2 cellular contexts compared by ENCODE assay signal in the genomic region with DNA sequence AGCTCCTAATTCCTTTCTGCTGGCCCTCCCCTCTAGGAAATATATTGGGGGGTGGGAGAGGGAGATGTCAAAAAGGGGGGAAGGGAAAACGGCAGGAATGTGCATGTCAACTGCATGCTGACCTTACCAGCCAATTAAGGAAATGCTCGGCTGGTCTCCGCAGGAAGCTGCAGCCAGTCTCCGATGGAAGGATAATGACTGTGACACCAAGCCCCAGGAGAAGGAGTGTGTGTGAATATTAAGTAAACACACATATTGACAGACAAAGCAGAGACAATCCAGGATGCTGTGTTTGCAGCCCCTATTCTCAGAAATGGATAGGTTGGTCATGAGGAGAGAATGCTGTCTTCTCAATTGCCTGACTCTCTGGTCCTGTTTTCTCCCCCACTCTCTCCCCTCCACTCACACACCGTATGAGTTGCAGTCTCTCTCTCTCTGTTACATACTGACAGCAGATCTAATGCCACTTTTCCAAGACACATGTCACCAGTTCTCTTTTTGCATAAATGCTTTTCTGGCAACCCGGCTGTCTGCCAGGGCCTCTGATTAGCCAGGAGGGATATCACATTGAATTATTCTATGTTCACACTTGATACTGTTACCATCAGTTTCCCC.
TF ChIP-seq lines count a peak whose summit lies in the region.

No MANE protein-coding gene starts in this region.

TF ChIP-seq in liver, 16 proteins besides CTCF, POLR2A, EP300 and RAD21:
- TF ChIP-seq TAF1 (conservative IDR thresholded peaks at IDR 0.05) (no peak), NR2F2 (IDR thresholded peaks at IDR 0.05) (peak; percentile 22)

TF ChIP-seq in HepG2, 621 proteins besides CTCF, POLR2A, EP300 and RAD21:
- no peak for TF ChIP-seq ATAD3A (CRISPR knock-in tag; IDR thresholded peaks at IDR 0.05)
- TF ChIP-seq PRPF4 (IDR thresholded peaks at IDR 0.05; ENCODE audit: low read depth, low read length, poor library complexity, severe bottlenecking), result no peak
- TF ChIP-seq ADNP (CRISPR knock-in tag; IDR thresholded peaks at IDR 0.05), result no peak
- TF ChIP-seq RFX3 (CRISPR knock-in tag; IDR thresholded peaks at IDR 0.05), result no peak
- TF ChIP-seq ASH2L (IDR thresholded peaks at IDR 0.05; ENCODE audit: insufficient read length, low read depth, low read length), result no peak
- no peak for TF ChIP-seq PAX8 (CRISPR knock-in tag; IDR thresholded peaks at IDR 0.05; ENCODE audit: borderline replicate concordance)
- TF ChIP-seq SKI (IDR thresholded peaks at IDR 0.05; ENCODE audit: partially characterized antibody), result no peak
- TF ChIP-seq ZMYM4 (CRISPR knock-in tag; IDR thresholded peaks at IDR 0.05), result no peak
- TF ChIP-seq YEATS2 (CRISPR knock-in tag; IDR thresholded peaks at IDR 0.05; ENCODE audit: borderline replicate concordance), result no peak
- no peak for TF ChIP-seq NCOA2 (CRISPR knock-in tag; IDR thresholded peaks at IDR 0.05)
- no peak for TF ChIP-seq DNMT3B (CRISPR knock-in tag; conservative IDR thresholded peaks at IDR 0.05)
- no peak for TF ChIP-seq MEF2D (CRISPR knock-in tag; IDR thresholded peaks at IDR 0.05)
- TF ChIP-seq, protein P1, sequence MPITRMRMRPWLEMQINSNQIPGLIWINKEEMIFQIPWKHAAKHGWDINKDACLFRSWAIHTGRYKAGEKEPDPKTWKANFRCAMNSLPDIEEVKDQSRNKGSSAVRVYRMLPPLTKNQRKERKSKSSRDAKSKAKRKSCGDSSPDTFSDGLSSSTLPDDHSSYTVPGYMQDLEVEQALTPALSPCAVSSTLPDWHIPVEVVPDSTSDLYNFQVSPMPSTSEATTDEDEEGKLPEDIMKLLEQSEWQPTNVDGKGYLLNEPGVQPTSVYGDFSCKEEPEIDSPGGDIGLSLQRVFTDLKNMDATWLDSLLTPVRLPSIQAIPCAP (CRISPR knock-in tag; IDR thresholded peaks at IDR 0.05; ENCODE audit: low read depth), result no peak
- no peak for TF ChIP-seq EHMT2 (IDR thresholded peaks at IDR 0.05; ENCODE audit: borderline replicate concordance, low read depth, low read length)
- no peak for TF ChIP-seq ZNF138 (CRISPR knock-in tag; IDR thresholded peaks at IDR 0.05; ENCODE audit: low read depth)
- no peak for TF ChIP-seq NR2F2 (IDR thresholded peaks at IDR 0.05; ENCODE audit: borderline replicate concordance, low read depth)
- no peak for TF ChIP-seq SP140L (CRISPR knock-in tag; IDR thresholded peaks at IDR 0.05; ENCODE audit: borderline replicate concordance)
- TF ChIP-seq MZF1 (CRISPR knock-in tag; IDR thresholded peaks at IDR 0.05; ENCODE audit: borderline replicate concordance), result no peak
